In the genomic region with DNA sequence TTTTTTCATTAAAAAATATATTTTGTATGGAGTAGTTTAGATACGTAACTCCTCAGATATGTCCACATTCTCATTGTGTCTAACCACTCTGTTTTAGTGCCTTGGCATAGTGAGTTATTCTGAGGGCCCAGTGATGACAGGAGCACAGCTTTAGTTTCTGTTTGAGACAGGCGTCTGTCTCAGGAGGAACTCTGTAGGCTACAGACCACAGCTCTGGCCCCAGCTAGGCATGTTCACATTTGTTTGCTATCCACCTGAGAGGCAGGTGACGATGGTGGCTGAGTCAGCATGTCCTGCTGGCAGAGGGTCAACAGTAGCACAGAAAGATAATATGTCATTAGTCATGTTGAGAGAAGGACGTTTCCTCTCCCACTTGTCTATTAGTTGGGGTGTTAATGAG, we compare ENCODE assay signal across 8 cellular contexts. TPM values are rescaled to one million over a fixed set of nuclear protein-coding genes. Genes with fewer than 3 reads are reported as not detected.
A peak's percentile ranks its signal among the peaks of the same experiment; 100 is the strongest.
DNase-seq lines count a peak whose midpoint lies in the region; ATAC-seq, FAIRE-seq and TF ChIP-seq lines count a peak whose summit lies in the region.

No MANE protein-coding gene starts in this region.

- TF ChIP-seq POLR2A in breast epithelium (IDR thresholded peaks at IDR 0.05): no peak

- no peaks in the 10 kb centered on the region for H3K9me3 Mint-ChIP-seq in stimulated activated memory B cell treated with anti-CD40 and anti-IgM and Interleukin-4, amounts not matched to agents 10 μg/mL and 1 μg/mL and 100 μg/mL, for 72 hours
- peaks cover 0 to 5% (median 0%) of the 10 kb centered on the region in 11 donors for H3K9me3 Mint-ChIP-seq in naive thymus-derived CD4-positive, alpha-beta T cell

- ATAC-seq in GM21423 (IDR thresholded peaks at IDR 0.05; ENCODE audit: unreplicated experiment): peak; percentile 93
- peak; percentile 81 for ATAC-seq in stimulated activated memory B cell treated with anti-CD40 and anti-IgM and Interleukin-4, amounts not matched to agents 10 μg/mL and 1 μg/mL and 100 μg/mL, for 72 hours
- no peak for ATAC-seq in naive thymus-derived CD4-positive, alpha-beta T cell

- no peak for FAIRE-seq in HTR-8/SVneo (lab: Jason Lieb, UNC)

- CTCF ChIA-PET in naive thymus-derived CD4-positive, alpha-beta T cell (lab: Charles Lee): no interaction called here

- H3K36me3 Mint-ChIP-seq in stimulated activated memory B cell treated with anti-CD40 and anti-IgM and Interleukin-4, amounts not matched to agents 10 μg/mL and 1 μg/mL and 100 μg/mL, for 72 hours: peaks cover 12% of the 10 kb centered on the region
- peaks cover 0 to 5% (median 0%) of the 10 kb centered on the region in 5 donors for H3K36me3 Mint-ChIP-seq in naive thymus-derived CD4-positive, alpha-beta T cell

- DNase-seq in EH (ENCODE audit: low read depth): peak; percentile 10
- peak; percentile 53 for DNase-seq in HK-2 (ENCODE audit: unreplicated experiment)
- peak; percentile 79 for DNase-seq in breast epithelium (ENCODE audit: low spot score in 2 of 2)
- no peak for DNase-seq in middle frontal gyrus (ENCODE audit: extremely low spot score, low spot score)
- no peak for DNase-seq in HTR-8/SVneo (ENCODE audit: insufficient read length, low spot score)
- DNase-seq in naive thymus-derived CD4-positive, alpha-beta T cell: no peak

- no peak overlapping the region for H3K4me3 Mint-ChIP-seq in stimulated activated memory B cell treated with anti-CD40 and anti-IgM and Interleukin-4, amounts not matched to agents 10 μg/mL and 1 μg/mL and 100 μg/mL, for 72 hours
- no peak overlapping the region for H3K4me3 Mint-ChIP-seq in naive thymus-derived CD4-positive, alpha-beta T cell

- H3K36me3 ChIP-seq in breast epithelium: no peaks in the 10 kb centered on the region
- no peaks in the 10 kb centered on the region for H3K36me3 ChIP-seq in naive thymus-derived CD4-positive, alpha-beta T cell (ENCODE audit: control insufficient read depth in 2 of 3, insufficient read depth in 3 of 3, low read length in 3 of 3)

- H3K27ac Mint-ChIP-seq in stimulated activated memory B cell treated with anti-CD40 and anti-IgM and Interleukin-4, amounts not matched to agents 10 μg/mL and 1 μg/mL and 100 μg/mL, for 72 hours: peak overlapping the region; percentile 57
- H3K27ac Mint-ChIP-seq in naive thymus-derived CD4-positive, alpha-beta T cell: no peak overlapping the region

- no peaks in the 10 kb centered on the region for H3K27me3 Mint-ChIP-seq in stimulated activated memory B cell treated with anti-CD40 and anti-IgM and Interleukin-4, amounts not matched to agents 10 μg/mL and 1 μg/mL and 100 μg/mL, for 72 hours
- no peaks in the 10 kb centered on the region for H3K27me3 Mint-ChIP-seq in naive thymus-derived CD4-positive, alpha-beta T cell

- H3K9me3 ChIP-seq in breast epithelium: no peaks in the 10 kb centered on the region
- no peaks in the 10 kb centered on the region for H3K9me3 ChIP-seq in naive thymus-derived CD4-positive, alpha-beta T cell (ENCODE audit: control insufficient read depth in 2 of 3, low read length in 3 of 3)

- TF ChIP-seq CTCF in breast epithelium (IDR thresholded peaks at IDR 0.05): no peak

- intact Hi-C loops in breast epithelium (cut with DNase I; ENCODE audit: low total_unique reads): no loop called here
- intact Hi-C loops in naive thymus-derived CD4-positive, alpha-beta T cell (cut with micrococcal nuclease): no loop called here

- POLR2A ChIA-PET in naive thymus-derived CD4-positive, alpha-beta T cell (lab: Charles Lee): no interaction called here

- peaks cover 60% of the 10 kb centered on the region for H3K4me1 Mint-ChIP-seq in stimulated activated memory B cell treated with anti-CD40 and anti-IgM and Interleukin-4, amounts not matched to agents 10 μg/mL and 1 μg/mL and 100 μg/mL, for 72 hours
- peaks cover 0 to 7% (median 0%) of the 10 kb centered on the region in 7 donors for H3K4me1 Mint-ChIP-seq in naive thymus-derived CD4-positive, alpha-beta T cell

- H3K27ac ChIP-seq in breast epithelium: peak overlapping the region; percentile 62 to 68
- H3K27ac ChIP-seq in naive thymus-derived CD4-positive, alpha-beta T cell (ENCODE audit: low read depth, low read length): no peak overlapping the region

- no peaks in the 10 kb centered on the region for H3K27me3 ChIP-seq in breast epithelium
- H3K27me3 ChIP-seq in naive thymus-derived CD4-positive, alpha-beta T cell (ENCODE audit: control insufficient read depth in 2 of 2, insufficient read depth in 2 of 2, low read length in 2 of 2): no peaks in the 10 kb centered on the region

- H3K4me1 ChIP-seq in breast epithelium: no peaks in the 10 kb centered on the region
- no peaks in the 10 kb centered on the region for H3K4me1 ChIP-seq in naive thymus-derived CD4-positive, alpha-beta T cell (ENCODE audit: control insufficient read depth in 2 of 2, insufficient read depth in 2 of 2, low read length in 2 of 2)

- no peak overlapping the region for H3K4me3 ChIP-seq in breast epithelium
- H3K4me3 ChIP-seq in naive thymus-derived CD4-positive, alpha-beta T cell (ENCODE audit: low read length): no peak overlapping the region

RNA-seq across cellular contexts. Expression of a gene that starts 16.3 kb away (rescaled TPM):
- total RNA-seq in breast epithelium: 10 to 100 TPM; 10.1 to 37.9 (median 37.4) TPM
- 1 to 10 TPM; 1.2 to 3.6 (median 3.4) TPM for total RNA-seq in naive thymus-derived CD4-positive, alpha-beta T cell
- 1 to 10 TPM; 1.2 to 2.0 TPM for polyA plus RNA-seq in naive thymus-derived CD4-positive, alpha-beta T cell

Comparison
In these comparisons a context has a peak if more than half of its experiments do, and no peak if none do; other contexts are left out.
1. DNase-seq: peak in EH (single experiment), HK-2 (single experiment) and breast epithelium (2 of 2); none in middle frontal gyrus (single experiment), HTR-8/SVneo (single experiment) and naive thymus-derived CD4-positive, alpha-beta T cell (0 of 9).